8 cellular contexts compared by ENCODE assay signal in the genomic region with DNA sequence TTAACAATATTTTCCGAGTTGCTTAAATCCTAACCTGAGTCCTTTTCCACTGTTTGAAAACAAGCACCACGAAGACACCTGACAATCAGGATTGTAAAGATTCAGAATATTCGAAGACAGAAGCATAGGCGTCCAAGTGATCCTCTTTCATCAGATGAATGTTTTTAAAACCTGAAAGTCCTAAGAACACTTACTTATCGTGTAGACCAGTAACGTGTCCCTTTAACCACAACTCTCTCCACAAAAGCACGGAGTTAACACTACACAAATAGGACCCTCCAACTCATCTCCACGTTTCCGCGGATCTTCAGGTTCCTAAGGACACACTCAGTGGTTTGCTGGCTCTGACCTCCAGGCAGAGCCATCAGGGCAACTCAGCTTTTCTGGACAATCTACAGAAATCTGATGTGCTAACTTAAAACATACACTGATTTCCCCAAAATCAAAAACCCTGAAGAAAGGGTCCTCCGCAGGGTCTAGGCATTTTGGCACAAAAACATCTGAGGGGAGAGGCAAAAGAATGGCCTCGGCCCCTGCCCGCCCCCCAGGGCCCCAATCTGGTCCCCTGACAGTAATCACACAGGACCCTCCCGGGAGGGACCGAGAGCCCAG. TPM values are rescaled to one million over a fixed set of nuclear protein-coding genes. Genes with fewer than 3 reads are reported as not detected.
DNase-seq lines count a peak whose midpoint lies in the region; ATAC-seq and TF ChIP-seq lines count a peak whose summit lies in the region.

No MANE protein-coding gene starts in this region.

- H3K36me3 Mint-ChIP-seq in HFFc6 (ENCODE audit: low read depth), result no peaks in the 10 kb centered on the region
- H3K36me3 Mint-ChIP-seq in WTC11, result 0 out of 2 replicates have a peak, but pooled peaks cover 3% of the 10 kb centered on the region

- no peak for TF ChIP-seq CTCF in HFFc6 (IDR thresholded peaks at IDR 0.05)
- no peak for TF ChIP-seq CTCF in WTC11 (IDR thresholded peaks at IDR 0.05)

- CTCF ChIA-PET in WTC11 (lab: Charles Lee), result no interaction called here

- H3K4me1 Mint-ChIP-seq in HFFc6 (ENCODE audit: low read depth) (peaks cover 50% of the 10 kb centered on the region), WTC11 (peaks cover 43% of the 10 kb centered on the region)

- peak overlapping the region; percentile 92 for H3K9ac ChIP-seq in BLaER1

- H3K4me3 ChIP-seq in BLaER1, result peak overlapping the region; percentile 84
- peak overlapping the region; percentile 73 for H3K4me3 ChIP-seq in skeletal muscle cell (ENCODE audit: low read depth, low read length)

- no peak for ATAC-seq in WTC11
- no peak for ATAC-seq in HG03520 (IDR thresholded peaks at IDR 0.05; ENCODE audit: unreplicated experiment)

- H3K27ac ChIP-seq in BLaER1, result peak overlapping the region; percentile 97

- no peaks in the 10 kb centered on the region for H3K27me3 ChIP-seq in BLaER1

- H3K27me3 Mint-ChIP-seq in HFFc6 (ENCODE audit: insufficient read depth), result peaks cover 2% of the 10 kb centered on the region; the same call in 1 of the 2 replicates
- H3K27me3 Mint-ChIP-seq in WTC11 (ENCODE audit: low read depth), result no peaks in the 10 kb centered on the region; the same call in 1 of the 2 replicates

- H3K4me3 Mint-ChIP-seq in HFFc6, result peak overlapping the region; percentile 94
- H3K4me3 Mint-ChIP-seq in WTC11, result peak overlapping the region; percentile 83

- no peaks in the 10 kb centered on the region for H3K9me3 ChIP-seq in BLaER1

- H3K9me3 Mint-ChIP-seq in HFFc6 (no peaks in the 10 kb centered on the region), WTC11 (peaks cover 4% of the 10 kb centered on the region; the same call in 1 of the 2 replicates)

- peaks cover 53% of the 10 kb centered on the region for H3K4me1 ChIP-seq in BLaER1

- POLR2A ChIA-PET in WTC11 (lab: Charles Lee), result no interaction called here

- peaks cover 51% of the 10 kb centered on the region for H4K20me1 ChIP-seq in BLaER1

- DNase-seq in HFFc6, result no peak
- DNase-seq in WTC11 (ENCODE audit: low spot score), result no peak
- DNase-seq in glomerular visceral epithelial cell (ENCODE audit: extremely low spot score), result peak; percentile 8
- DNase-seq in skeletal muscle cell (ENCODE audit: low read depth), result no peak
- DNase-seq in ureter (ENCODE audit: low spot score), result no peak
- no peak for DNase-seq in HCEC 1CT

- H3K36me3 ChIP-seq in BLaER1, result no peaks in the 10 kb centered on the region

- H3K27ac Mint-ChIP-seq in HFFc6 (peak overlapping the region; percentile 79), WTC11 (peak overlapping the region; percentile 38; the same call in 1 of the 2 replicates)

- peak overlapping the region; percentile 83 for H3K4me2 ChIP-seq in BLaER1

TF ChIP-seq in WTC11, 78 proteins besides CTCF, POLR2A, EP300 and RAD21:
- TF ChIP-seq ZNF219 (CRISPR knock-in tag; IDR thresholded peaks at IDR 0.05; ENCODE audit: borderline replicate concordance) (no peak), ETV6 (CRISPR knock-in tag; IDR thresholded peaks at IDR 0.05) (no peak), ZNF317 (CRISPR knock-in tag; IDR thresholded peaks at IDR 0.05; ENCODE audit: borderline replicate concordance, low read depth) (no peak), ESRRA (CRISPR knock-in tag; IDR thresholded peaks at IDR 0.05; ENCODE audit: borderline replicate concordance) (no peak), ZNF263 (CRISPR knock-in tag; IDR thresholded peaks at IDR 0.05; ENCODE audit: low read depth) (no peak), NFYB (CRISPR knock-in tag; conservative IDR thresholded peaks at IDR 0.05; ENCODE audit: low read depth) (no peak)
- TF ChIP-seq, protein P1, sequence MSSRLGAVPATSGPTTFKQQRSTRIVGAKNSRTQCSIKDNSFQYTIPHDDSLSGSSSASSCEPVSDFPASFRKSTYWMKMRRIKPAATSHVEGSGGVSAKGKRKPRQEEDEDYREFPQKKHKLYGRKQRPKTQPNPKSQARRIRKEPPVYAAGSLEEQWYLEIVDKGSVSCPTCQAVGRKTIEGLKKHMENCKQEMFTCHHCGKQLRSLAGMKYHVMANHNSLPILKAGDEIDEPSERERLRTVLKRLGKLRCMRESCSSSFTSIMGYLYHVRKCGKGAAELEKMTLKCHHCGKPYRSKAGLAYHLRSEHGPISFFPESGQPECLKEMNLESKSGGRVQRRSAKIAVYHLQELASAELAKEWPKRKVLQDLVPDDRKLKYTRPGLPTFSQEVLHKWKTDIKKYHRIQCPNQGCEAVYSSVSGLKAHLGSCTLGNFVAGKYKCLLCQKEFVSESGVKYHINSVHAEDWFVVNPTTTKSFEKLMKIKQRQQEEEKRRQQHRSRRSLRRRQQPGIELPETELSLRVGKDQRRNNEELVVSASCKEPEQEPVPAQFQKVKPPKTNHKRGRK (CRISPR knock-in tag; IDR thresholded peaks at IDR 0.05; ENCODE audit: borderline replicate concordance), result no peak

RNA-seq across cellular contexts. Expression of gene DICER1, which starts 1.1 kb away (rescaled TPM):
- total RNA-seq in HFFc6 (2021; fragmentation: NEBNext Ultra II Directional; extraction: Animal tissue kit (Norgen Biotek cat#: 25700)), result 10 to 100 TPM; 34.0 to 40.0 (median 37.6) TPM
- total RNA-seq in WTC11 (2021), result 56.0 to 62.0 TPM (median 56.5 TPM) in 3 replicates
- total RNA-seq in ureter, result 109 TPM
